ENCODE assay signal across 8 cellular contexts in genomic region chr12:16153273-16153672, GRCh38.
"Had no signal": no experiment of that assay in that cellular context is flagged by ENCODE, and none has a peak within 500 bp of the region (broad histone marks: within the 10 kb centered on the region; RNA-seq: fewer than 3 reads in every experiment).

No MANE protein-coding gene starts in this region.

- DNase-seq: GM23248, GOT3, H7, H9, HCEC 1CT, HFFc6 had no signal

- H3K4me3 ChIP-seq: GM23248, GM23338, HAP-1 had no signal

- H3K4me2 ChIP-seq: GM23338 had no signal

- H2AFZ ChIP-seq: GM23248, GM23338 had no signal

- H3K4me1 ChIP-seq: HAP-1 had no signal

- H3K27ac ChIP-seq: GM23248 had no signal

- H3K9ac ChIP-seq: GM23248 had no signal

- H3K36me3 ChIP-seq: HAP-1 had no signal

- H3K9me3 ChIP-seq: HAP-1 had no signal
